Comparison of ENCODE assay signal across 8 cellular contexts in the genomic region with DNA sequence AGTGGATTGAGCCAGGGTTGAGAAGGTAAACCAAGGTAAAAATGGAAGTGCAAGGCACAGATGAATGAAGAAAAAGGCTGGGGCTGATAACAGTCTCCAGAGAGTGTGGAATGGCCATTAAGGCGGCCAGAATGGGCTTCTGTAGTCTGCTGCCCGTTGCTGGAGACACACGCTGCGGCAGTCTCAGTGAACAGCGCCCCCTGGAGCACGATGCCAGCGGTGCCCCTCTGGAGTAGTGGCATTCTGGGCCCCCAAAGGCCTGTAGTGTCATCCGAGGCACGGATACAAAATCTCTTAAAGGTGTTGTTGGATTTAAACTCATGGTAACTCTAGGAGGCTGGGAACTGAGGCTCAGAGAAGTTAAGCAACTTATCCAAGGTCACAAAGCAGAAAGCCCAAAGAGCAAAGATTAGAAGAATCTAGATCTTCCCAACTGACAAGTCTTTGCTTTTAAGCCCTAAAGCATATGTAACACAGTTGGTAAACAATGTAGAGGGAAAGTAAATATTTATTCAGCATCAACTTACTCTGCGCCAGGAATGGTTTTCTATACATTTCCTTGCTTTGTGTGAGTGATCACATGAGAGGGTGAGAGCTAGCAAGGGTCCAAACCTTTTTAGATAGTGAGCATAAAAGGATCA. TPM values are rescaled to one million over a fixed set of nuclear protein-coding genes. Genes with fewer than 3 reads are reported as not detected.
DNase-seq lines count a peak whose midpoint lies in the region; ATAC-seq and TF ChIP-seq lines count a peak whose summit lies in the region.

No MANE protein-coding gene starts in this region.

- peaks cover 25% of the 10 kb centered on the region for H3K4me1 Mint-ChIP-seq in activated T-helper 1 cell treated with anti-CD3 and anti-CD28 coated beads, Interleukin-12 subunit alpha, Interleukin-12 subunit beta, Interleukin-2, Interleukin-4 antibody, amounts not matched to agents 30 ng/mL and 10 ng/mL and 1 ng/mL, durations not matched to agents 14 hours and 24 hours and 36 hours (ENCODE audit: low read depth)

- H3K4me3 ChIP-seq in AG04450 (ENCODE audit: low read depth, low read length) (no peak overlapping the region), PC-9 (no peak overlapping the region), cardiac muscle cell (no peak overlapping the region)

- peaks cover 18% of the 10 kb centered on the region for H3K27me3 ChIP-seq in AG04450 (ENCODE audit: control insufficient read depth, insufficient read depth, low read length)
- H3K27me3 ChIP-seq in PC-9 (ENCODE audit: insufficient read depth, low read depth) = peaks cover 15% of the 10 kb centered on the region; the same call in 1 of the 2 replicates
- H3K27me3 ChIP-seq in cardiac muscle cell = peaks cover 19% of the 10 kb centered on the region

- peaks cover 3% of the 10 kb centered on the region for H3K36me3 Mint-ChIP-seq in activated T-helper 1 cell treated with anti-CD3 and anti-CD28 coated beads, Interleukin-12 subunit alpha, Interleukin-12 subunit beta, Interleukin-2, Interleukin-4 antibody, amounts not matched to agents 30 ng/mL and 10 ng/mL and 1 ng/mL, durations not matched to agents 14 hours and 24 hours and 36 hours (ENCODE audit: low read depth)

- intact Hi-C loops in PC-9 (cut with micrococcal nuclease; ENCODE audit: unreplicated experiment) = loop anchor here (5.0 kb wide), 2 partner anchors 677 to 692 kb away; no protein-coding TSS in a partner anchor
- intact Hi-C loops in activated T-helper 1 cell treated with anti-CD3 and anti-CD28 coated beads, Interleukin-12 subunit alpha, Interleukin-12 subunit beta, Interleukin-2, Interleukin-4 antibody, amounts not matched to agents 30 ng/mL and 10 ng/mL and 1 ng/mL, durations not matched to agents 14 hours and 24 hours and 36 hours (cut with micrococcal nuclease) = no loop called here

- TF ChIP-seq CTCF in AG04450 (IDR thresholded peaks at IDR 0.05; ENCODE audit: low read depth, low read length) = peak; percentile 65
- peak; percentile 72 for TF ChIP-seq CTCF in PC-9 (conservative IDR thresholded peaks at IDR 0.05)
- peak; percentile 84 for TF ChIP-seq CTCF in cardiac muscle cell (IDR thresholded peaks at IDR 0.05; ENCODE audit: low read depth, low read length)

- no peak overlapping the region for H3K4me2 ChIP-seq in PC-9

- no peaks in the 10 kb centered on the region for H3K27me3 Mint-ChIP-seq in activated T-helper 1 cell treated with anti-CD3 and anti-CD28 coated beads, Interleukin-12 subunit alpha, Interleukin-12 subunit beta, Interleukin-2, Interleukin-4 antibody, amounts not matched to agents 30 ng/mL and 10 ng/mL and 1 ng/mL, durations not matched to agents 14 hours and 24 hours and 36 hours (ENCODE audit: insufficient read depth)

- H3K4me1 ChIP-seq in PC-9 (replicated peaks; ENCODE audit: insufficient read depth) (no peaks in the 10 kb centered on the region), cardiac muscle cell (ENCODE audit: low read depth) (no peaks in the 10 kb centered on the region)

- H3K79me2 ChIP-seq in PC-9 (ENCODE audit: low read depth) = no peaks in the 10 kb centered on the region

- no peaks in the 10 kb centered on the region for H4K20me1 ChIP-seq in PC-9 (ENCODE audit: insufficient read depth)

- no peaks in the 10 kb centered on the region for H3K9me3 ChIP-seq in AG04450 (ENCODE audit: control insufficient read depth, insufficient read depth, low read length)
- H3K9me3 ChIP-seq in PC-9 (ENCODE audit: insufficient read depth, low read depth) = no peaks in the 10 kb centered on the region
- H3K9me3 ChIP-seq in cardiac muscle cell (ENCODE audit: low read depth) = no peaks in the 10 kb centered on the region

- H3K9me3 Mint-ChIP-seq in activated T-helper 1 cell treated with anti-CD3 and anti-CD28 coated beads, Interleukin-12 subunit alpha, Interleukin-12 subunit beta, Interleukin-2, Interleukin-4 antibody, amounts not matched to agents 30 ng/mL and 10 ng/mL and 1 ng/mL, durations not matched to agents 14 hours and 24 hours and 36 hours = no peaks in the 10 kb centered on the region

- POLR2A ChIA-PET in AG04450 (lab: Yijun Ruan, JAX) (interaction anchor here (0.7 kb wide), 1 partner anchor 299 kb away, joined by 4 read pairs; no protein-coding TSS in a partner anchor), PC-9 (lab: Charles Lee; ENCODE audit: unreplicated experiment) (no interaction called here)

- H3K27ac ChIP-seq in AG04450 (ENCODE audit: low read depth, low read length) (no peak overlapping the region), PC-9 (no peak overlapping the region), cardiac muscle cell (no peak overlapping the region)

- CTCF ChIA-PET in AG04450 (lab: Charles Lee) = interaction anchor here (0.7 to 4.4 kb wide), 9 partner anchors 10 to 691 kb away, joined by 3 to 24 read pairs (median 4); no protein-coding TSS in a partner anchor
- CTCF ChIA-PET in PC-9 (lab: Charles Lee) = no interaction called here

- no peak for DNase-seq in AG04450 (ENCODE audit: low read depth, low spot score)
- peak in 1 of 2 experiments; percentile 46 for DNase-seq in PC-9
- DNase-seq in activated T-helper 1 cell treated with anti-CD3 and anti-CD28 coated beads, Interleukin-12 subunit alpha, Interleukin-12 subunit beta, Interleukin-2, Interleukin-4 antibody, amounts not matched to agents 30 ng/mL and 10 ng/mL and 1 ng/mL, durations not matched to agents 14 hours and 24 hours and 36 hours (ENCODE audit: low spot score) = peak; percentile 38
- peak; percentile 64 to 70 for DNase-seq in cardiac muscle cell (ENCODE audit: low read depth in 1 of 2, low spot score in 1 of 2)
- DNase-seq in stimulated activated CD4-positive, alpha-beta T cell treated with anti-CD3 and anti-CD28 coated beads, Interleukin-1b, Interleukin-23, amount 100 ng/mL, for 1 hour (ENCODE audit: low read depth in 2 of 2) = peak; percentile 25 to 51
- DNase-seq in HCEC 1CT = no peak

- no peak overlapping the region for H3K4me3 Mint-ChIP-seq in activated T-helper 1 cell treated with anti-CD3 and anti-CD28 coated beads, Interleukin-12 subunit alpha, Interleukin-12 subunit beta, Interleukin-2, Interleukin-4 antibody, amounts not matched to agents 30 ng/mL and 10 ng/mL and 1 ng/mL, durations not matched to agents 14 hours and 24 hours and 36 hours

- no peaks in the 10 kb centered on the region for H3K9me2 ChIP-seq in PC-9 (ENCODE audit: insufficient read depth)

- H3K36me3 ChIP-seq in PC-9 (ENCODE audit: low read depth) = no peaks in the 10 kb centered on the region
- no peaks in the 10 kb centered on the region for H3K36me3 ChIP-seq in cardiac muscle cell

- H3K27ac Mint-ChIP-seq in activated T-helper 1 cell treated with anti-CD3 and anti-CD28 coated beads, Interleukin-12 subunit alpha, Interleukin-12 subunit beta, Interleukin-2, Interleukin-4 antibody, amounts not matched to agents 30 ng/mL and 10 ng/mL and 1 ng/mL, durations not matched to agents 14 hours and 24 hours and 36 hours = no peak overlapping the region

- no peaks in the 10 kb centered on the region for H3F3A ChIP-seq in PC-9 (ENCODE audit: insufficient read depth, low read depth)

- no TSS peak for BruUV-seq in PC-9 (replicated peaks; lab: Mats Ljungman, UMichigan)

- ATAC-seq in GM18868 (IDR thresholded peaks at IDR 0.05; ENCODE audit: unreplicated experiment) = peak; percentile 95
- peak; percentile 81 for ATAC-seq in HG03066 (IDR thresholded peaks at IDR 0.05; ENCODE audit: low read depth, unreplicated experiment)

- H2AFZ ChIP-seq in PC-9 = no peak overlapping the region

RNA-seq across cellular contexts. Expression of a gene that starts 18.2 kb away (rescaled TPM):
- polyA plus RNA-seq in AG04450 (2011; rRNA removed) = not detected in 2 replicates
- polyA minus RNA-seq in AG04450 (2011; rRNA and poly(A)+ RNA removed) = not detected in 2 replicates
- not detected in 2 replicates for total RNA-seq in PC-9 (2021)
- not detected in 2 replicates for total RNA-seq in activated T-helper 1 cell treated with anti-CD3 and anti-CD28 coated beads, Interleukin-12 subunit alpha, Interleukin-12 subunit beta, Interleukin-2, Interleukin-4 antibody, amounts not matched to agents 30 ng/mL and 10 ng/mL and 1 ng/mL, durations not matched to agents 14 hours and 24 hours and 36 hours
- total RNA-seq in cardiac muscle cell = not detected in 2 replicates
- polyA plus RNA-seq in cardiac muscle cell = not detected in 2 replicates

RNA-seq across cellular contexts. Expression of a gene that starts 42.2 kb away (rescaled TPM):
- polyA plus RNA-seq in AG04450 (2011; rRNA removed) (not detected in 2 replicates), cardiac muscle cell (44.8 and 58.3 TPM in 2 replicates)
- not detected in 2 replicates for polyA minus RNA-seq in AG04450 (2011; rRNA and poly(A)+ RNA removed)
- total RNA-seq in PC-9 (2021) (0.11 TPM in 1 of 2 replicates, not detected in the other), cardiac muscle cell (67.5 and 71.8 TPM in 2 replicates)
- total RNA-seq in activated T-helper 1 cell treated with anti-CD3 and anti-CD28 coated beads, Interleukin-12 subunit alpha, Interleukin-12 subunit beta, Interleukin-2, Interleukin-4 antibody, amounts not matched to agents 30 ng/mL and 10 ng/mL and 1 ng/mL, durations not matched to agents 14 hours and 24 hours and 36 hours = 0.12 TPM in 1 of 2 replicates, not detected in the other

Comparison
In these comparisons a context has a peak if more than half of its experiments do, and no peak if none do; other contexts are left out.
1. DNase-seq: peak in activated T-helper 1 cell treated with anti-CD3 and anti-CD28 coated beads, Interleukin-12 subunit alpha, Interleukin-12 subunit beta, Interleukin-2, Interleukin-4 antibody, amounts not matched to agents 30 ng/mL and 10 ng/mL and 1 ng/mL, durations not matched to agents 14 hours and 24 hours and 36 hours (single experiment), cardiac muscle cell (2 of 2) and stimulated activated CD4-positive, alpha-beta T cell treated with anti-CD3 and anti-CD28 coated beads, Interleukin-1b, Interleukin-23, amount 100 ng/mL, for 1 hour (2 of 2); none in AG04450 (single experiment) and HCEC 1CT (single experiment).
2. RNA of a gene that starts 42.2 kb away (total RNA-seq): 67.5 to 71.8 TPM in cardiac muscle cell; 0.11 TPM in PC-9 and 0.12 TPM in activated T-helper 1 cell treated with anti-CD3 and anti-CD28 coated beads, Interleukin-12 subunit alpha, Interleukin-12 subunit beta, Interleukin-2, Interleukin-4 antibody, amounts not matched to agents 30 ng/mL and 10 ng/mL and 1 ng/mL, durations not matched to agents 14 hours and 24 hours and 36 hours; every median in the first group is over 10 times any median in the second.
3. Peak in every context shown above with its lines, with median percentiles within 50 percentile points of each other: CTCF ChIP-seq.